ENCODE assay signal across 25 cellular contexts in genomic region chr16:21172650-21173049, GRCh38. TPM values are rescaled to one million over a fixed set of nuclear protein-coding genes. Genes with fewer than 3 reads are reported as not detected.
"Had no signal": no experiment of that assay in that cellular context is flagged by ENCODE, and none has a peak within 500 bp of the region (broad histone marks: within the 10 kb centered on the region; RNA-seq: fewer than 3 reads in every experiment).

No MANE protein-coding gene starts in this region.

- H3K36me3 ChIP-seq: SJCRH30 had no signal

- H3K27ac ChIP-seq: SJCRH30 had no signal

- ATAC-seq: Panc1, PC-3, Right ventricle myocardium inferior, SK-N-SH treated with all-trans-retinoic acid at 6 μM for 48 hours had no signal

- H3K27me3 ChIP-seq: MG63, SJCRH30 had no signal

- H3K9me3 ChIP-seq: MG63, SJCRH30 had no signal

- H3K4me3 ChIP-seq: MG63, SJCRH30 had no signal

- DNase-seq: IMR-90; Karpas-422; KG1; MG63; NCI-H1092 treated with DMSO at 0.1 percent for 48 hours; NCI-H1436; NCI-H187; NCI-H2029; NCI-H2081 treated with DMSO at 0.1 percent for 48 hours; NCI-H2171; NCI-H226; NCI-H446; NCI-H510A; NCI-H524 treated with DMSO at 0.1 percent for 48 hours; NCI-H69; NCI-H774; NK-92 treated with Interleukin-12 subunit alpha and Interleukin-12 subunit beta, amount 100 ng/mL, for 24 hours; PC-3; SHP77 treated with DMSO at 0.1 percent for 48 hours; SJCRH30 had no signal

- H3K4me1 ChIP-seq: SJCRH30 had no signal

RNA-seq across cellular contexts. Expression of gene DNAH3, which starts 22.0 kb away (rescaled TPM):
- total RNA-seq: IMR-90, OCI-LY7, SJCRH30 had no signal
- polyA plus RNA-seq: IMR-90 had no signal

RNA-seq across cellular contexts. Expression of gene ZP2, which starts 38.7 kb away (rescaled TPM):
- total RNA-seq: HT-29, IMR-90, OCI-LY7, PC-3, Right ventricle myocardium inferior, SJCRH30 had no signal
- polyA plus RNA-seq: IMR-90 had no signal
